In genomic region chr12:32135967-32136366, GRCh38 we compare ENCODE assay signal across 1 cellular context.
TF ChIP-seq lines count a peak whose summit lies in the region.

No MANE protein-coding gene starts in this region.

TF ChIP-seq in HepG2, 621 proteins besides CTCF, POLR2A, EP300 and RAD21 (continued from another document and continues in another):
- TF ChIP-seq KAT8 (CRISPR knock-in tag; IDR thresholded peaks at IDR 0.05) (peak; percentile 47; the same call in 1 of the 2 replicates), ZFP37 (CRISPR knock-in tag; IDR thresholded peaks at IDR 0.05; ENCODE audit: borderline replicate concordance) (no peak), AKNA (CRISPR knock-in tag; IDR thresholded peaks at IDR 0.05; ENCODE audit: borderline replicate concordance) (no peak), FOXK1 (CRISPR knock-in tag; IDR thresholded peaks at IDR 0.05; ENCODE audit: borderline replicate concordance, low read depth) (no peak), TBX2 (CRISPR knock-in tag; IDR thresholded peaks at IDR 0.05; ENCODE audit: borderline replicate concordance) (no peak), REST (IDR thresholded peaks at IDR 0.05; ENCODE audit: borderline replicate concordance in 1 of 2, low read depth in 1 of 2, low read length in 2 of 2) (no peak), NCOR1 (IDR thresholded peaks at IDR 0.05; ENCODE audit: borderline replicate concordance, low read length) (peak; percentile 70; the same call in 1 of the 2 replicates), NAIF1 (CRISPR knock-in tag; IDR thresholded peaks at IDR 0.05; ENCODE audit: borderline replicate concordance) (no peak), CREB1 (IDR thresholded peaks at IDR 0.05) (no peak; the same call in 1 of the 2 replicates), CREB1 (CRISPR knock-in tag; IDR thresholded peaks at IDR 0.05) (peak; percentile 79), NFKB2 (CRISPR knock-in tag; IDR thresholded peaks at IDR 0.05; ENCODE audit: borderline replicate concordance) (no peak), TSC22D2 (CRISPR knock-in tag; IDR thresholded peaks at IDR 0.05; ENCODE audit: borderline replicate concordance) (no peak), ZFP82 (CRISPR knock-in tag; IDR thresholded peaks at IDR 0.05; ENCODE audit: borderline replicate concordance) (no peak), ZNF160 (CRISPR knock-in tag; IDR thresholded peaks at IDR 0.05) (no peak), NCOA2 (CRISPR knock-in tag; IDR thresholded peaks at IDR 0.05) (no peak), ZNF766 (CRISPR knock-in tag; IDR thresholded peaks at IDR 0.05; ENCODE audit: borderline replicate concordance) (no peak), ERF (CRISPR knock-in tag; IDR thresholded peaks at IDR 0.05) (no peak), ZNF788 (CRISPR knock-in tag; IDR thresholded peaks at IDR 0.05; ENCODE audit: borderline replicate concordance) (no peak), ZNF567 (CRISPR knock-in tag; IDR thresholded peaks at IDR 0.05; ENCODE audit: borderline replicate concordance) (no peak), TRIM22 (IDR thresholded peaks at IDR 0.05) (no peak), MYC (CRISPR knock-in tag; IDR thresholded peaks at IDR 0.05; ENCODE audit: borderline replicate concordance) (no peak), KAT7 (CRISPR knock-in tag; IDR thresholded peaks at IDR 0.05; ENCODE audit: borderline replicate concordance) (no peak), ZNF780A (CRISPR knock-in tag; IDR thresholded peaks at IDR 0.05) (no peak), HNRNPK (IDR thresholded peaks at IDR 0.05; ENCODE audit: low read depth, low read length, poor library complexity, severe bottlenecking) (no peak), CREB3 (CRISPR knock-in tag; IDR thresholded peaks at IDR 0.05) (no peak)
- TF ChIP-seq, protein P1, sequence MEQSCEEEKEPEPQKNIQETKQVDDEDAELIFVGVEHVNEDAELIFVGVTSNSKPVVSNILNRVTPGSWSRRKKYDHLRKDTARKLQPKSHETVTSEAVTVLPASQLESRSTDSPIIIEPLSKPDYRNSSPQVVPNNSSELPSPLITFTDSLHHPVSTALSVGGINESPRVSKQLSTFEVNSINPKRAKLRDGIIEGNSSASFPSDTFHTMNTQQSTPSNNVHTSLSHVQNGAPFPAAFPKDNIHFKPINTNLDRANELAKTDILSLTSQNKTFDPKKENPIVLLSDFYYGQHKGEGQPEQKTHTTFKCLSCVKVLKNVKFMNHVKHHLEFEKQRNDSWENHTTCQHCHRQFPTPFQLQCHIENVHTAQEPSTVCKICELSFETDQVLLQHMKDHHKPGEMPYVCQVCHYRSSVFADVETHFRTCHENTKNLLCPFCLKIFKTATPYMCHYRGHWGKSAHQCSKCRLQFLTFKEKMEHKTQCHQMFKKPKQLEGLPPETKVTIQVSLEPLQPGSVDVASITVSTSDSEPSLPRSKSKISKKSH (CRISPR knock-in tag; IDR thresholded peaks at IDR 0.05; ENCODE audit: borderline replicate concordance), result no peak
- TF ChIP-seq, protein P2, sequence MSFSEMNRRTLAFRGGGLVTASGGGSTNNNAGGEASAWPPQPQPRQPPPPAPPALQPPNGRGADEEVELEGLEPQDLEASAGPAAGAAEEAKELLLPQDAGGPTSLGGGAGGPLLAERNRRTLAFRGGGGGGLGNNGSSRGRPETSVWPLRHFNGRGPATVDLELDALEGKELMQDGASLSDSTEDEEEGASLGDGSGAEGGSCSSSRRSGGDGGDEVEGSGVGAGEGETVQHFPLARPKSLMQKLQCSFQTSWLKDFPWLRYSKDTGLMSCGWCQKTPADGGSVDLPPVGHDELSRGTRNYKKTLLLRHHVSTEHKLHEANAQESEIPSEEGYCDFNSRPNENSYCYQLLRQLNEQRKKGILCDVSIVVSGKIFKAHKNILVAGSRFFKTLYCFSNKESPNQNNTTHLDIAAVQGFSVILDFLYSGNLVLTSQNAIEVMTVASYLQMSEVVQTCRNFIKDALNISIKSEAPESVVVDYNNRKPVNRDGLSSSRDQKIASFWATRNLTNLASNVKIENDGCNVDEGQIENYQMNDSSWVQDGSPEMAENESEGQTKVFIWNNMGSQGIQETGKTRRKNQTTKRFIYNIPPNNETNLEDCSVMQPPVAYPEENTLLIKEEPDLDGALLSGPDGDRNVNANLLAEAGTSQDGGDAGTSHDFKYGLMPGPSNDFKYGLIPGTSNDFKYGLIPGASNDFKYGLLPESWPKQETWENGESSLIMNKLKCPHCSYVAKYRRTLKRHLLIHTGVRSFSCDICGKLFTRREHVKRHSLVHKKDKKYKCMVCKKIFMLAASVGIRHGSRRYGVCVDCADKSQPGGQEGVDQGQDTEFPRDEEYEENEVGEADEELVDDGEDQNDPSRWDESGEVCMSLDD (CRISPR knock-in tag; IDR thresholded peaks at IDR 0.05; ENCODE audit: borderline replicate concordance), result no peak
- TF ChIP-seq, protein P3, sequence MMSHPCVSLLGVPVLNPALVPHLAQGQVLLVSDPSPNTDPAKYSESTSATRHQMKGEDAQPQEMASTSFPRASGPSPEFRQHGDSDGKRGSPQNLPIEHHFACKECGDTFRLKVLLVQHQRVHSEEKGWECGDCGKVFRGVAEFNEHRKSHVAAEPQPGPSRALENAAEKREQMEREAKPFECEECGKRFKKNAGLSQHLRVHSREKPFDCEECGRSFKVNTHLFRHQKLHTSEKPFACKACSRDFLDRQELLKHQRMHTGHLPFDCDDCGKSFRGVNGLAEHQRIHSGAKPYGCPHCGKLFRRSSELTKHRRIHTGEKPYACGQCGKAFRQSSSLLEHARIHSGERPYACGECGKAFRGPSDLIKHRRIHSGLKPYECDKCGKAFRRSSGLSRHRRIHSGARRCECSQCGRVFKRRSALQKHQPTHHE (CRISPR knock-in tag; IDR thresholded peaks at IDR 0.05; ENCODE audit: borderline replicate concordance), result no peak
- TF ChIP-seq, protein P4, sequence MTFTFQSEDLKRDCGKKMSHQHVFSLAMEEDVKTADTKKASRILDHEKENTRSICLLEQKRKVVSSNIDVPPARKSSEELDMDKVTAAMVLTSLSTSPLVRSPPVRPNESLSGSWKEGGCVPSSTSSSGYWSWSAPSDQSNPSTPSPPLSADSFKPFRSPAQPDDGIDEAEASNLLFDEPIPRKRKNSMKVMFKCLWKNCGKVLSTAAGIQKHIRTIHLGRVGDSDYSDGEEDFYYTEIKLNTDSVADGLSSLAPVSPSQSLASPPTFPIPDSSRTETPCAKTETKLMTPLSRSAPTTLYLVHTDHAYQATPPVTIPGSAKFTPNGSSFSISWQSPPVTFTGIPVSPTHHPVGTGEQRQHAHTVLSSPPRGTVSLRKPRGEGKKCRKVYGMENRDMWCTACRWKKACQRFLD (CRISPR knock-in tag; IDR thresholded peaks at IDR 0.05; ENCODE audit: borderline replicate concordance), result no peak
- TF ChIP-seq, protein P5, sequence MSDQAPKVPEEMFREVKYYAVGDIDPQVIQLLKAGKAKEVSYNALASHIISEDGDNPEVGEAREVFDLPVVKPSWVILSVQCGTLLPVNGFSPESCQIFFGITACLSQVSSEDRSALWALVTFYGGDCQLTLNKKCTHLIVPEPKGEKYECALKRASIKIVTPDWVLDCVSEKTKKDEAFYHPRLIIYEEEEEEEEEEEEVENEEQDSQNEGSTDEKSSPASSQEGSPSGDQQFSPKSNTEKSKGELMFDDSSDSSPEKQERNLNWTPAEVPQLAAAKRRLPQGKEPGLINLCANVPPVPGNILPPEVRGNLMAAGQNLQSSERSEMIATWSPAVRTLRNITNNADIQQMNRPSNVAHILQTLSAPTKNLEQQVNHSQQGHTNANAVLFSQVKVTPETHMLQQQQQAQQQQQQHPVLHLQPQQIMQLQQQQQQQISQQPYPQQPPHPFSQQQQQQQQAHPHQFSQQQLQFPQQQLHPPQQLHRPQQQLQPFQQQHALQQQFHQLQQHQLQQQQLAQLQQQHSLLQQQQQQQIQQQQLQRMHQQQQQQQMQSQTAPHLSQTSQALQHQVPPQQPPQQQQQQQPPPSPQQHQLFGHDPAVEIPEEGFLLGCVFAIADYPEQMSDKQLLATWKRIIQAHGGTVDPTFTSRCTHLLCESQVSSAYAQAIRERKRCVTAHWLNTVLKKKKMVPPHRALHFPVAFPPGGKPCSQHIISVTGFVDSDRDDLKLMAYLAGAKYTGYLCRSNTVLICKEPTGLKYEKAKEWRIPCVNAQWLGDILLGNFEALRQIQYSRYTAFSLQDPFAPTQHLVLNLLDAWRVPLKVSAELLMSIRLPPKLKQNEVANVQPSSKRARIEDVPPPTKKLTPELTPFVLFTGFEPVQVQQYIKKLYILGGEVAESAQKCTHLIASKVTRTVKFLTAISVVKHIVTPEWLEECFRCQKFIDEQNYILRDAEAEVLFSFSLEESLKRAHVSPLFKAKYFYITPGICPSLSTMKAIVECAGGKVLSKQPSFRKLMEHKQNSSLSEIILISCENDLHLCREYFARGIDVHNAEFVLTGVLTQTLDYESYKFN (CRISPR knock-in tag; conservative IDR thresholded peaks at IDR 0.05), result peak; percentile 81
- TF ChIP-seq, protein P6, sequence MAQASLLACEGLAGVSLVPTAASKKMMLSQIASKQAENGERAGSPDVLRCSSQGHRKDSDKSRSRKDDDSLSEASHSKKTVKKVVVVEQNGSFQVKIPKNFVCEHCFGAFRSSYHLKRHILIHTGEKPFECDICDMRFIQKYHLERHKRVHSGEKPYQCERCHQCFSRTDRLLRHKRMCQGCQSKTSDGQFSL (CRISPR knock-in tag; IDR thresholded peaks at IDR 0.05), result no peak
- TF ChIP-seq, protein P7, sequence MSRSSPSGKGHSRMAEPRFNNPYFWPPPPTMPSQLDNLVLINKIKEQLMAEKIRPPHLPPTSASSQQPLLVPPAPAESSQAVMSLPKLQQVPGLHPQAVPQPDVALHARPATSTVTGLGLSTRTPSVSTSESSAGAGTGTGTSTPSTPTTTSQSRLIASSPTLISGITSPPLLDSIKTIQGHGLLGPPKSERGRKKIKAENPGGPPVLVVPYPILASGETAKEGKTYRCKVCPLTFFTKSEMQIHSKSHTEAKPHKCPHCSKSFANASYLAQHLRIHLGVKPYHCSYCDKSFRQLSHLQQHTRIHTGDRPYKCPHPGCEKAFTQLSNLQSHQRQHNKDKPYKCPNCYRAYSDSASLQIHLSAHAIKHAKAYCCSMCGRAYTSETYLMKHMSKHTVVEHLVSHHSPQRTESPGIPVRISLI (CRISPR knock-in tag; IDR thresholded peaks at IDR 0.05; ENCODE audit: borderline replicate concordance), result peak; percentile 41; the same call in 1 of the 2 replicates
